ENCODE assay signal across 8 cellular contexts in the genomic region with DNA sequence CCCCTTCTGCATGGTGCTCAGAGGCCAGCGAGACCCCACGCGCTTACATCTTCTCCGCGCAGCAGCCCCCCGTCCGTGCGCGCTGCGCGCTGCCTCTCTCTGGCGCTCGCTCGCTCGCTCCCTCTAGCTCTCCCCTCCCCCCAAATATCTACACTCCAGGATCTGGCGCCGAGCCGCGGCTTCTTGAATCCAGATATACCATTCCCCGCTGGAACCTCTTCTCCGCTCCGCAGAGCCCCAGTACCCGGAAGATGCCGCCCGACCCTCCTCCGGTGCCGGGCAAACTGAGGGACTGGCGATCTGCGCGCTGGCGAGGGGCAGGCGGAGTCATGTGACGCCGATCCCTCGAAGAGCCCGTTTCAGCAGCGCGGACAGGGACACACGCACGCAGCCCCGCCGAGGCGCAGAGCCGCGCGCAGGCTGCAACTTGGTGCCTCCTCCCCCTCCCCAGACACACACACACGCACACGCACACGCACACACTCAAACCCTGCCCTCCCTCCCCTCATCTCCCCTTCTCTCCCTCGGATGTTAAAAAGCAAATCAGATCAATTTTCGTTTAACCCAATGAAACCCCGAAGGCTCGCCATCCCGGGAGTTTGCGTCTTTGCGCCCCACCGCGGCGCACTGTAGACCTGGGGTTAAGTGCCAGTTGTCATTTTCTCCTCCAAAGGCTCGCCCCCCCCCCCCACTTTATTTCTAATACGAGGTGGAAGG. TPM values are rescaled to one million over a fixed set of nuclear protein-coding genes. Genes with fewer than 3 reads are reported as not detected.
DNase-seq lines count a peak whose midpoint lies in the region; ATAC-seq and TF ChIP-seq lines count a peak whose summit lies in the region.

Gene RASGRF1 (minus strand): TSS at position 294 of the 717 bp plus-strand sequence. CDS start 282 bp downstream, at position 12.

- no peak for ATAC-seq in foreskin keratinocyte
- no peak for ATAC-seq in HG03520 (IDR thresholded peaks at IDR 0.05; ENCODE audit: unreplicated experiment)

- H3K4me1 ChIP-seq in NT2/D1 (ENCODE audit: insufficient read depth, insufficient read length) = peaks cover 5% of the 10 kb centered on the region
- no peaks in the 10 kb centered on the region for H3K4me1 ChIP-seq in foreskin keratinocyte

- peak within 1 kb of the TSS; percentile 82 for H3K9ac ChIP-seq in NT2/D1 (ENCODE audit: insufficient read length, low read depth)

- peak within 1 kb of the TSS; percentile 58 for H3K4me3 ChIP-seq in NT2/D1 (ENCODE audit: insufficient read length, low read depth)

- H3K9me3 ChIP-seq in NT2/D1 (ENCODE audit: insufficient read depth, low read length) = no peaks in the 10 kb centered on the region

- intact Hi-C loops in posterior cingulate gyrus (cut with DNase I) = no loop called here

- no peak for TF ChIP-seq CTCF in foreskin keratinocyte (conservative IDR thresholded peaks at IDR 0.05)

- H3K27ac ChIP-seq in foreskin keratinocyte = no peak within 1 kb of the TSS

- H3K27me3 ChIP-seq in NT2/D1 (ENCODE audit: insufficient read depth, insufficient read length) (peaks cover 89% of the 10 kb centered on the region), foreskin keratinocyte (peaks cover 81% of the 10 kb centered on the region)

- no peaks in the 10 kb centered on the region for H3K36me3 ChIP-seq in NT2/D1 (ENCODE audit: insufficient read depth, insufficient read length, low read length)

- DNase-seq in D341Med (ENCODE audit: low spot score) = peak; percentile 48
- no peak for DNase-seq in NT2/D1 (ENCODE audit: low read depth, low spot score)
- peak; percentile 14 to 17 for DNase-seq in foreskin keratinocyte
- peak; percentile 35 to 93 (median 64) for DNase-seq in posterior cingulate gyrus
- no peak for DNase-seq in NCI-H2107 treated with DMSO at 0.1 percent for 48 hours (lab: John Stamatoyannopoulos, UW; ENCODE audit: unreplicated experiment)
- no peak for DNase-seq in T-helper 9 cell
- DNase-seq in NCI-H446 (lab: John Stamatoyannopoulos, UW) = no peak

RNA-seq across cellular contexts. Expression of gene RASGRF1, which starts in this region (rescaled TPM):
- total RNA-seq in foreskin keratinocyte = 0.24 and 0.53 TPM in 2 replicates
- polyA plus RNA-seq in foreskin keratinocyte = 0.16 and 0.56 TPM in 2 replicates

Comparison
In these comparisons a context has a peak if more than half of its experiments do, and no peak if none do; other contexts are left out.
1. Peak in DNase-seq in foreskin keratinocyte; RNA of the gene not detected or under 1 TPM.
2. DNase-seq: peak in D341Med (single experiment) and posterior cingulate gyrus (10 of 10); none in NT2/D1 (single experiment), NCI-H2107 treated with DMSO at 0.1 percent for 48 hours (single experiment), T-helper 9 cell (single experiment) and NCI-H446 (0 of 2).